In the genomic region with DNA sequence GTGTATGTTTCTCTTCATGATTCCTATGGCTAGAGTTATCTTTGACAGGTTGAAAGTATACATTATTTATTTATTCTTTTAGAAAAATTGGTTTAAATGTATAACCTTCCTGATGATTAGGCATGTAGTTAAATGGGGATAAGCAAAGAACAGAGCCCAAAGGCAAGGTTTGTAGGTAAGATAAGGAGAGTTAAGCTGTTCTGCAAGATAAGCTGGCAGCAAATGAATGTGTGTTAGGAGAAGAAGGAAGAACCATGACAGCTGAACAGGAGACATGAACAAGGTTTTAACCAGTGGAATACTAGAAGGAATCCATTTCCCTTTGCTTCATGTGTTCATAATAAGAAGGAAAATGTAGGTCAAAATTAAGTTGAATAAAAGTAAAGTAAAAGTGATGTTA, we compare ENCODE assay signal across 21 cellular contexts.
"Had no signal": no experiment of that assay in that cellular context is flagged by ENCODE, and none has a peak within 500 bp of the region (broad histone marks: within the 10 kb centered on the region; RNA-seq: fewer than 3 reads in every experiment).

No MANE protein-coding gene starts in this region.

- H3K4me1 ChIP-seq: left ventricle myocardium inferior, right atrium auricular region, right lobe of liver, tibial nerve, uterus had no signal

- H3K27me3 ChIP-seq: ovary, right atrium auricular region, right lobe of liver, tibial nerve had no signal

- DNase-seq: islet precursor cell; left ventricle myocardium inferior; midbrain; mucosa of descending colon; naive thymus-derived CD4-positive, alpha-beta T cell; ovary; right lobe of liver; stimulated activated CD4-positive, alpha-beta T cell treated with anti-CD3 and anti-CD28 coated beads, Interleukin-1b, Interleukin-23, amount 100 ng/mL, for 48 hours; stimulated activated CD4-positive, alpha-beta T cell treated with anti-CD3 and anti-CD28 coated beads, Interleukin-2, amount 100 ng/mL, for 48 hours; stimulated activated CD4-positive, alpha-beta T cell treated with anti-CD3 and anti-CD28 coated beads, Interleukin-4, amount 100 ng/mL, for 4 hours; stimulated activated CD8-positive, alpha-beta memory T cell treated with anti-CD3 and anti-CD28 coated beads, Interleukin-4, amount 100 ng/mL, for 48 hours; stimulated activated naive CD4-positive, alpha-beta T cell treated with Interleukin-2 at 50 U/mL for 16 hours; stimulated activated naive CD8-positive, alpha-beta T cell treated with anti-CD3 and anti-CD28 coated beads, Interleukin-15, amount 100 ng/mL, for 72 hours; substantia nigra; uterus had no signal

- H3K36me3 ChIP-seq: left ventricle myocardium inferior, ovary, right atrium auricular region, right lobe of liver, tibial nerve, uterus had no signal

- H3K27ac ChIP-seq: left ventricle myocardium inferior, ovary, right atrium auricular region, right lobe of liver, tibial nerve, uterus had no signal

- ATAC-seq: mucosa of descending colon; naive thymus-derived CD4-positive, alpha-beta T cell; natural killer cell treated with Interleukin-12 subunit alpha and Interleukin-12 subunit beta and Interleukin-15 and Interleukin-18, amount 100 ng/mL, for 72 hours; right lobe of liver; stimulated activated memory B cell treated with anti-CD40 and anti-IgM and Interleukin-4, amounts not matched to agents 10 μg/mL and 1 μg/mL and 100 μg/mL, for 72 hours; stimulated activated naive CD8-positive, alpha-beta T cell treated with anti-CD3 and anti-CD28 coated beads, Interleukin-15, amount 100 ng/mL, for 72 hours had no signal

- H3K4me2 ChIP-seq: smooth muscle cell had no signal

- H3K4me3 ChIP-seq: left ventricle myocardium inferior, lung, mucosa of descending colon, ovary, right atrium auricular region, right lobe of liver, smooth muscle cell, tibial nerve, uterus had no signal

- H3K9me3 ChIP-seq: ovary, right lobe of liver had no signal
